33 cellular contexts compared by ENCODE assay signal in the genomic region with DNA sequence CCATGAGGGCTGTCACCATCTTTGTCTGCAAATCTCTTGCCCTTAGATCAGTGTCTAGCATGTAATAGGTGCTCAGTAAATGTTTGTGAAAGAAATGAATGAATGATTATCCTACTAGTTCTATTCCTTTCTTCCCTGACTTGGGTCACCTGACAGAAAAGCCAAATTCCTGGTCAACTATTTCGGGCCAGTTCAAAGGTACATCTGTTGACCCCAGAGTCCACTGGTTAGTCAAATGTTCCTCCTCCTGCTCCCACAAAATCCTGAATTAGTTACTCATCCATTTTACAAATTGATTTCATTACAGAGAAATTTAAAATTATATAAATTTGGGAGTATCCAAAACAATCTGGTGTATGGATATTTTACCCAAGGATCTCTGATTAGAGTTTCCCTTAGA.
"Had no signal": no experiment of that assay in that cellular context is flagged by ENCODE, and none has a peak within 500 bp of the region (broad histone marks: within the 10 kb centered on the region; RNA-seq: fewer than 3 reads in every experiment).

No MANE protein-coding gene starts in this region.

- H3K9me3 ChIP-seq: adrenal gland, ascending aorta, body of pancreas, breast epithelium had no signal

- H3K36me3 ChIP-seq: adrenal gland, ascending aorta, brain microvascular endothelial cell, breast epithelium, cardiac muscle cell had no signal

- ATAC-seq: activated naive CD4-positive, alpha-beta T cell treated with anti-CD3 and anti-CD28 coated beads, Interleukin-2, amount 50 U/mL, for 72 hours; activated naive CD8-positive, alpha-beta T cell treated with anti-CD3 and anti-CD28 coated beads, Interleukin-2, amount 50 U/mL, for 24 hours; activated T-cell treated with anti-CD3 and anti-CD28 coated beads, Interleukin-2, amount 50 U/mL, for 4 hours; activated T-cell treated with anti-CD3 and anti-CD28 coated beads, Interleukin-2, amount 50 U/mL, for 72 hours; activated T-helper 17 cell treated with anti-CD3 and anti-CD28 coated beads, Interleukin-2, amount 50 U/mL, for 72 hours; body of pancreas had no signal

- DNase-seq: activated effector memory CD4-positive, alpha-beta T cell treated with anti-CD3 and anti-CD28 coated beads, Interleukin-2, amount 50 U/mL, for 16 hours; activated effector memory CD4-positive, alpha-beta T cell treated with Interleukin-2 at 50 U/mL for 16 hours; activated gamma-delta T cell; activated gamma-delta T cell treated with Interleukin-2 at 50 U/mL for 16 hours; activated naive CD4-positive, alpha-beta T cell; activated naive CD4-positive, alpha-beta T cell treated with anti-CD3 and anti-CD28 coated beads for 36 hours; activated naive CD4-positive, alpha-beta T cell treated with anti-CD3 and anti-CD28 coated beads, Interleukin-2, amount 10 ng/mL, durations not matched to agents 7 days and 5 days; activated naive CD4-positive, alpha-beta T cell treated with anti-CD3 and anti-CD28 coated beads, Interleukin-2, amount 50 U/mL, for 16 hours; activated naive CD4-positive, alpha-beta T cell treated with Interleukin-2 at 50 U/mL for 16 hours; activated naive CD8-positive, alpha-beta T cell treated with anti-CD3 and anti-CD28 coated beads for 36 hours; activated naive CD8-positive, alpha-beta T cell treated with anti-CD3 and anti-CD28 coated beads, Interleukin-2, amount 10 ng/mL, durations not matched to agents 7 days and 5 days; activated naive CD8-positive, alpha-beta T cell treated with anti-CD3 and anti-CD28 coated beads, Interleukin-2, amount 50 U/mL, for 24 hours; activated T-cell treated with anti-CD3 and anti-CD28 coated beads for 4 hours; activated T-cell treated with anti-CD3 and anti-CD28 coated beads, Interleukin-2, amount 50 U/mL, for 1 hour; activated T-cell treated with anti-CD3 and anti-CD28 coated beads, Interleukin-2, amount 50 U/mL, for 24 hours; activated T-cell treated with anti-CD3 and anti-CD28 coated beads, Interleukin-2, amount 50 U/mL, for 4 hours; activated T-cell treated with anti-CD3 and anti-CD28 coated beads, Interleukin-2, amount 50 U/mL, for 48 hours; activated T-cell treated with anti-CD3 and anti-CD28 coated beads, Interleukin-2, amount 50 U/mL, for 72 hours; adrenal gland; amniotic stem cell; amygdala; anterior cingulate cortex; aorta; body of pancreas; brain microvascular endothelial cell; caudate nucleus; central memory CD4-positive, alpha-beta T cell; cerebellar nuclear complex had no signal

- H3K4me3 ChIP-seq: adrenal gland, ascending aorta, body of pancreas, breast epithelium, cardiac muscle cell had no signal

- H3K27ac ChIP-seq: adrenal gland, ascending aorta, body of pancreas, brain microvascular endothelial cell, breast epithelium, cardiac muscle cell had no signal

- H3K4me1 ChIP-seq: adrenal gland, body of pancreas, breast epithelium had no signal

- H3K27me3 ChIP-seq: adrenal gland, ascending aorta, body of pancreas, brain microvascular endothelial cell, breast epithelium had no signal
